14 cellular contexts compared by ENCODE assay signal in genomic region chr1:234539666-234540403, GRCh38.
DNase-seq lines count a peak whose midpoint lies in the region; ATAC-seq and TF ChIP-seq lines count a peak whose summit lies in the region.
"Had no signal": no experiment of that assay in that cellular context is flagged by ENCODE, and none has a peak within 500 bp of the region (broad histone marks: within the 10 kb centered on the region; RNA-seq: fewer than 3 reads in every experiment).

No MANE protein-coding gene starts in this region.

- peaks cover 99% of the 10 kb centered on the region for H3K4me1 ChIP-seq in left ventricle myocardium inferior
- peaks cover 20% of the 10 kb centered on the region for H3K4me1 ChIP-seq in neural progenitor cell
- peaks cover 55 to 72% (median 61%) of the 10 kb centered on the region in 4 donors for H3K4me1 ChIP-seq in transverse colon

- TF ChIP-seq POLR2A in transverse colon (IDR thresholded peaks at IDR 0.05) (no peak), GM18505 (IDR thresholded peaks at IDR 0.05; ENCODE audit: borderline replicate concordance, extremely low read depth, insufficient read depth, insufficient read length) (no peak)

- peaks cover 15% of the 10 kb centered on the region for H3F3A ChIP-seq in neural progenitor cell (ENCODE audit: low read depth)

- H3K27me3 ChIP-seq in left ventricle myocardium inferior (ENCODE audit: low read depth) (no peaks in the 10 kb centered on the region), dorsolateral prefrontal cortex (no peaks in the 10 kb centered on the region), neural progenitor cell (no peaks in the 10 kb centered on the region), transverse colon (no peaks in the 10 kb centered on the region)
- H3K27me3 ChIP-seq: ovary had no signal

- intact Hi-C loops in left ventricle myocardium inferior (cut with micrococcal nuclease): no loop called here
- intact Hi-C loops in left cardiac atrium (cut with DNase I): loop anchor here (5.0 to 10.0 kb wide), 4 partner anchors 42 to 185 kb away; no protein-coding TSS in a partner anchor
- intact Hi-C loops in dorsolateral prefrontal cortex (cut with DNase I): no loop called here
- intact Hi-C loops in transverse colon (cut with DNase I; ENCODE audit: low total_unique reads): loop anchor here (5.0 to 10.0 kb wide), 2 partner anchors 62 to 445 kb away; no protein-coding TSS in a partner anchor

- no peak for DNase-seq in left ventricle myocardium inferior
- no peak for DNase-seq in left cardiac atrium
- DNase-seq in dorsolateral prefrontal cortex: no peak
- no peak for DNase-seq in neural progenitor cell (ENCODE audit: low spot score)
- DNase-seq in transverse colon: no peak
- DNase-seq in activated CD4-positive, alpha-beta T cell treated with anti-CD3 and anti-CD28 coated beads, Interleukin-2, amount 10 ng/mL, durations not matched to agents 7 days and 5 days: no peak
- DNase-seq in activated CD4-positive, alpha-beta T cell treated with anti-CD3 and anti-CD28 coated beads for 1 hour: no peak
- DNase-seq: midbrain, NCI-H1694, NCI-H524 treated with DMSO at 0.1 percent for 48 hours, PC-9 had no signal

- H2AFZ ChIP-seq in neural progenitor cell (replicated peaks): no peak overlapping the region
- H2AFZ ChIP-seq: PC-9 had no signal

- CTCF ChIA-PET in activated CD4-positive, alpha-beta T cell treated with anti-CD3 and anti-CD28 coated beads, Interleukin-2, amount 10 ng/mL, durations not matched to agents 7 days and 5 days (lab: Charles Lee): interaction anchor here (1.5 to 1.6 kb wide), 2 partner anchors 11 to 13 kb away, joined by 3 to 4 read pairs; no protein-coding TSS in a partner anchor

- H3K4me3 Mint-ChIP-seq in neural progenitor cell: no peak overlapping the region
- H3K4me3 Mint-ChIP-seq in activated CD4-positive, alpha-beta T cell treated with anti-CD3 and anti-CD28 coated beads, Interleukin-2, amount 10 ng/mL, durations not matched to agents 7 days and 5 days: no peak overlapping the region
- H3K4me3 Mint-ChIP-seq: WTC11 had no signal

- H3K36me3 ChIP-seq in left ventricle myocardium inferior (no peaks in the 10 kb centered on the region), neural progenitor cell (no peaks in the 10 kb centered on the region), transverse colon (no peaks in the 10 kb centered on the region)
- H3K36me3 ChIP-seq: ovary had no signal

- H3K9me3 Mint-ChIP-seq in neural progenitor cell: no peaks in the 10 kb centered on the region
- H3K9me3 Mint-ChIP-seq in activated CD4-positive, alpha-beta T cell treated with anti-CD3 and anti-CD28 coated beads, Interleukin-2, amount 10 ng/mL, durations not matched to agents 7 days and 5 days: no peaks in the 10 kb centered on the region
- H3K9me3 Mint-ChIP-seq: WTC11 had no signal

- peaks cover 6% of the 10 kb centered on the region for H4K20me1 ChIP-seq in neural progenitor cell (ENCODE audit: low read depth)

- ATAC-seq in left cardiac atrium (no peak), GM18505 (IDR thresholded peaks at IDR 0.05; ENCODE audit: unreplicated experiment) (no peak)
- ATAC-seq: WTC11 had no signal

- H3K4me3 ChIP-seq in left ventricle myocardium inferior (no peak overlapping the region), dorsolateral prefrontal cortex (no peak overlapping the region), neural progenitor cell (no peak overlapping the region), transverse colon (no peak overlapping the region)
- H3K4me3 ChIP-seq: ovary, PC-9 had no signal

- no peaks in the 10 kb centered on the region for H3K79me2 ChIP-seq in neural progenitor cell (ENCODE audit: low read depth)

- peaks cover 18% of the 10 kb centered on the region for H3K27me3 Mint-ChIP-seq in neural progenitor cell (ENCODE audit: insufficient read depth, low read depth)
- H3K27me3 Mint-ChIP-seq in activated CD4-positive, alpha-beta T cell treated with anti-CD3 and anti-CD28 coated beads, Interleukin-2, amount 10 ng/mL, durations not matched to agents 7 days and 5 days: no peaks in the 10 kb centered on the region

- TF ChIP-seq CTCF in left ventricle myocardium inferior (IDR thresholded peaks at IDR 0.05; ENCODE audit: borderline replicate concordance): no peak
- TF ChIP-seq CTCF in dorsolateral prefrontal cortex (IDR thresholded peaks at IDR 0.05 in 54 of 56, conservative IDR thresholded peaks at IDR 0.05 in 2 of 56; ENCODE audit: low read depth in 1 of 56, partially characterized antibody in 56 of 56): no peak
- TF ChIP-seq CTCF in neural progenitor cell (IDR thresholded peaks at IDR 0.05): no peak
- TF ChIP-seq CTCF in transverse colon (IDR thresholded peaks at IDR 0.05): no peak

- no peak overlapping the region for H3K9ac ChIP-seq in neural progenitor cell

- in situ Hi-C loops in transverse colon (cut with MboI; ENCODE audit: low pct_ligation_motif_present in 1 of 4, low pct_unique_long_range_greater_than_20kb in 1 of 4, low sequenced_read_pairs in 3 of 4): loop anchor here in 1 of 4 donors (10.0 kb wide), 1 partner anchor 55 kb away; no protein-coding TSS in a partner anchor

- H3K36me3 Mint-ChIP-seq in neural progenitor cell: no peaks in the 10 kb centered on the region
- no peaks in the 10 kb centered on the region for H3K36me3 Mint-ChIP-seq in activated CD4-positive, alpha-beta T cell treated with anti-CD3 and anti-CD28 coated beads, Interleukin-2, amount 10 ng/mL, durations not matched to agents 7 days and 5 days (ENCODE audit: low read depth)
- H3K36me3 Mint-ChIP-seq: WTC11 had no signal

- TF ChIP-seq EP300 in transverse colon (IDR thresholded peaks at IDR 0.05; ENCODE audit: low read depth): no peak

- H3K4me1 Mint-ChIP-seq in neural progenitor cell: peaks cover 89% of the 10 kb centered on the region
- peaks cover 21% of the 10 kb centered on the region for H3K4me1 Mint-ChIP-seq in activated CD4-positive, alpha-beta T cell treated with anti-CD3 and anti-CD28 coated beads, Interleukin-2, amount 10 ng/mL, durations not matched to agents 7 days and 5 days

- POLR2A ChIA-PET in activated CD4-positive, alpha-beta T cell treated with anti-CD3 and anti-CD28 coated beads, Interleukin-2, amount 10 ng/mL, durations not matched to agents 7 days and 5 days (lab: Charles Lee): no interaction called here

- WGBS in transverse colon (ENCODE audit: low coverage in 1 of 2), 2 donors: 83 to 86% methylated on average over 7 to 9 of the region's 9 CpGs

- H3K27ac Mint-ChIP-seq in neural progenitor cell: peak overlapping the region; percentile 2
- no peak overlapping the region for H3K27ac Mint-ChIP-seq in activated CD4-positive, alpha-beta T cell treated with anti-CD3 and anti-CD28 coated beads, Interleukin-2, amount 10 ng/mL, durations not matched to agents 7 days and 5 days
- H3K27ac Mint-ChIP-seq: WTC11 had no signal

- no peaks in the 10 kb centered on the region for H3K9me3 ChIP-seq in left ventricle myocardium inferior (replicated peaks)
- H3K9me3 ChIP-seq in neural progenitor cell (ENCODE audit: low read depth): no peaks in the 10 kb centered on the region
- H3K9me3 ChIP-seq in transverse colon: no peaks in the 10 kb centered on the region
- H3K9me3 ChIP-seq: ovary had no signal

- no peak overlapping the region for H3K4me2 ChIP-seq in neural progenitor cell
- H3K4me2 ChIP-seq: PC-9 had no signal

- H3K27ac ChIP-seq in left ventricle myocardium inferior (replicated peaks) (peak overlapping the region; percentile 98), dorsolateral prefrontal cortex (peak overlapping the region in 37 of 59 donors; percentile 1 to 99 (median 96)), neural progenitor cell (no peak overlapping the region), transverse colon (peak overlapping the region; percentile 91 to 93 (median 93))
- H3K27ac ChIP-seq: ovary, PC-9 had no signal

Comparison
In these comparisons a context has a peak if more than half of its experiments do, and no peak if none do; other contexts are left out.
1. intact Hi-C loops: an anchor here in left cardiac atrium (5.0 to 10.0 kb wide) and transverse colon (5.0 to 10.0 kb wide); none called in left ventricle myocardium inferior and dorsolateral prefrontal cortex.